In genomic region chr3:68972358-68972979, GRCh38 we compare ENCODE assay signal across 8 cellular contexts. TPM values are rescaled to one million over a fixed set of nuclear protein-coding genes. Genes with fewer than 3 reads are reported as not detected.
DNase-seq lines count a peak whose midpoint lies in the region; ATAC-seq and TF ChIP-seq lines count a peak whose summit lies in the region.

No MANE protein-coding gene starts in this region.

- no peak overlapping the region for H2BK120ac ChIP-seq in trophoblast cell (ENCODE audit: insufficient read depth, low read length, poor library complexity)

- H3K9ac ChIP-seq in trophoblast cell (ENCODE audit: low read length): no peak overlapping the region

- H2AK5ac ChIP-seq in trophoblast cell (ENCODE audit: low read length): no peak overlapping the region

- H3K4me2 ChIP-seq in trophoblast cell (ENCODE audit: low read length): no peak overlapping the region

- H3K9me3 ChIP-seq in AG04450 (ENCODE audit: control insufficient read depth, insufficient read depth, low read length) (no peaks in the 10 kb centered on the region), gastroesophageal sphincter (no peaks in the 10 kb centered on the region), trophoblast cell (ENCODE audit: insufficient read depth, low read depth, low read length) (no peaks in the 10 kb centered on the region)

- H4K8ac ChIP-seq in trophoblast cell (ENCODE audit: low read depth, low read length): no peak overlapping the region

- peak; percentile 77 for ATAC-seq in GM18498 (IDR thresholded peaks at IDR 0.05; ENCODE audit: unreplicated experiment)
- peak; percentile 65 for ATAC-seq in HG03060 (IDR thresholded peaks at IDR 0.05; ENCODE audit: low read depth, unreplicated experiment)
- peak; percentile 67 for ATAC-seq in gastroesophageal sphincter

- H3K4me1 ChIP-seq in gastroesophageal sphincter (no peaks in the 10 kb centered on the region), trophoblast cell (ENCODE audit: control insufficient read depth in 1 of 2, insufficient read depth in 2 of 2, low read length in 2 of 2) (no peaks in the 10 kb centered on the region)

- no peak overlapping the region for H3K23ac ChIP-seq in trophoblast cell (ENCODE audit: low read length)

- H4K91ac ChIP-seq in trophoblast cell (ENCODE audit: low read depth, low read length): no peak overlapping the region

- no peak overlapping the region for H3K4ac ChIP-seq in trophoblast cell (ENCODE audit: low read depth, low read length)

- WGBS in gastroesophageal sphincter (ENCODE audit: low coverage in 1 of 2), 2 donors: 29 to 63% methylated on average over 4 to 11 of the region's 11 CpGs
- WGBS in trophoblast cell (ENCODE audit: extremely low coverage, insufficient coverage, insufficient read length): no CpG with 5 or more reads among the region's 11 CpGs

- H3K36me3 ChIP-seq in gastroesophageal sphincter (peaks cover under 1 to 33% of the 10 kb centered on the region in 2 donors), trophoblast cell (ENCODE audit: control insufficient read depth in 1 of 2, insufficient read depth in 2 of 2, low read length in 2 of 2) (peaks cover 0 to 6% of the 10 kb centered on the region in 2 experiments)

- H3K4me3 ChIP-seq in AG04450 (ENCODE audit: low read depth, low read length): no peak overlapping the region
- H3K4me3 ChIP-seq in gastroesophageal sphincter: no peak overlapping the region
- no peak overlapping the region for H3K4me3 ChIP-seq in trophoblast cell (ENCODE audit: low read depth, low read length)

- no peak overlapping the region for H2AFZ ChIP-seq in trophoblast cell (ENCODE audit: insufficient read depth, low read length, poor library complexity)

- TF ChIP-seq EP300 in gastroesophageal sphincter (IDR thresholded peaks at IDR 0.05): no peak

- no peak overlapping the region for H4K12ac ChIP-seq in trophoblast cell (ENCODE audit: low read depth, low read length)

- no peak overlapping the region for H3K18ac ChIP-seq in trophoblast cell (ENCODE audit: low read length)

- no peaks in the 10 kb centered on the region for H3K79me2 ChIP-seq in trophoblast cell (ENCODE audit: control insufficient read depth, insufficient read depth, low read length, poor library complexity)

- H3K27me3 ChIP-seq in AG04450 (ENCODE audit: control insufficient read depth, insufficient read depth, low read length): peaks cover 16% of the 10 kb centered on the region
- no peaks in the 10 kb centered on the region for H3K27me3 ChIP-seq in gastroesophageal sphincter
- no peaks in the 10 kb centered on the region for H3K27me3 ChIP-seq in trophoblast cell (ENCODE audit: insufficient read depth, low read length)

- H3K79me1 ChIP-seq in trophoblast cell (ENCODE audit: low read length): no peaks in the 10 kb centered on the region

- no peak overlapping the region for H3K27ac ChIP-seq in AG04450 (ENCODE audit: low read depth, low read length)
- H3K27ac ChIP-seq in gastroesophageal sphincter: no peak overlapping the region
- H3K27ac ChIP-seq in trophoblast cell (ENCODE audit: low read depth, low read length): no peak overlapping the region

- H2BK12ac ChIP-seq in trophoblast cell (ENCODE audit: low read length): no peak overlapping the region

- POLR2A ChIA-PET in AG04450 (lab: Yijun Ruan, JAX): no interaction called here

- H3K14ac ChIP-seq in trophoblast cell (ENCODE audit: low read length): no peak overlapping the region

- no peak overlapping the region for H2BK5ac ChIP-seq in trophoblast cell (ENCODE audit: low read depth, low read length, poor library complexity)

- TF ChIP-seq POLR2A in gastroesophageal sphincter (IDR thresholded peaks at IDR 0.05): no peak

- TF ChIP-seq CTCF in AG04450 (IDR thresholded peaks at IDR 0.05; ENCODE audit: low read depth, low read length) (peak; percentile 80), gastroesophageal sphincter (IDR thresholded peaks at IDR 0.05) (peak; percentile 33 to 68 (median 52))

- CTCF ChIA-PET in AG04450 (lab: Charles Lee): interaction anchor here (0.6 to 2.0 kb wide), 10 partner anchors 13 to 2000 kb away, joined by 3 to 22 read pairs (median 3); no protein-coding TSS in a partner anchor

- DNase-seq in AG04450 (ENCODE audit: low read depth, low spot score) (no peak), NCI-H526 treated with DMSO at 0.1 percent for 48 hours (lab: John Stamatoyannopoulos, UW) (peak; percentile 2), activated T-cell treated with anti-CD3 and anti-CD28 coated beads for 48 hours (ENCODE audit: low read depth) (peak; percentile 27), trophoblast cell (peak; percentile 27 to 58), NK-92 (lab: John Stamatoyannopoulos, UW; ENCODE audit: unreplicated experiment) (no peak)

RNA-seq across cellular contexts. Expression of gene TAFA4, which starts 40.1 kb away (rescaled TPM):
- polyA plus RNA-seq in AG04450 (2011; rRNA removed): not detected in 2 replicates
- polyA minus RNA-seq in AG04450 (2011; rRNA and poly(A)+ RNA removed): not detected in 2 replicates
- 1 to 10 TPM in 1 of 4 donors, not detected in 3; 2.3 TPM for total RNA-seq in gastroesophageal sphincter
- polyA plus RNA-seq in trophoblast cell (2013): 0.10 and 0.18 TPM in 2 replicates

RNA-seq across cellular contexts. Expression of gene EOGT, which starts 41.0 kb away (rescaled TPM):
- polyA plus RNA-seq in AG04450 (2011; rRNA removed): 25.8 and 29.4 TPM in 2 replicates
- 22.7 and 34.6 TPM in 2 replicates for polyA minus RNA-seq in AG04450 (2011; rRNA and poly(A)+ RNA removed)
- total RNA-seq in gastroesophageal sphincter: 100 to 1,000 TPM in 1 of 4 donors, 10 to 100 TPM in 3; 75.0 to 135 (median 94.3) TPM
- polyA plus RNA-seq in trophoblast cell (2013): 17.8 and 18.6 TPM in 2 replicates

Comparison
In these comparisons a context has a peak if more than half of its experiments do, and no peak if none do; other contexts are left out.
1. DNase-seq: peak in NCI-H526 treated with DMSO at 0.1 percent for 48 hours (single experiment), activated T-cell treated with anti-CD3 and anti-CD28 coated beads for 48 hours (single experiment) and trophoblast cell (2 of 2); none in AG04450 (single experiment) and NK-92 (single experiment).
2. Peak in every context shown above with its lines, with median percentiles within 50 percentile points of each other: ATAC-seq.